ENCODE assay signal across 9 cellular contexts in the genomic region with DNA sequence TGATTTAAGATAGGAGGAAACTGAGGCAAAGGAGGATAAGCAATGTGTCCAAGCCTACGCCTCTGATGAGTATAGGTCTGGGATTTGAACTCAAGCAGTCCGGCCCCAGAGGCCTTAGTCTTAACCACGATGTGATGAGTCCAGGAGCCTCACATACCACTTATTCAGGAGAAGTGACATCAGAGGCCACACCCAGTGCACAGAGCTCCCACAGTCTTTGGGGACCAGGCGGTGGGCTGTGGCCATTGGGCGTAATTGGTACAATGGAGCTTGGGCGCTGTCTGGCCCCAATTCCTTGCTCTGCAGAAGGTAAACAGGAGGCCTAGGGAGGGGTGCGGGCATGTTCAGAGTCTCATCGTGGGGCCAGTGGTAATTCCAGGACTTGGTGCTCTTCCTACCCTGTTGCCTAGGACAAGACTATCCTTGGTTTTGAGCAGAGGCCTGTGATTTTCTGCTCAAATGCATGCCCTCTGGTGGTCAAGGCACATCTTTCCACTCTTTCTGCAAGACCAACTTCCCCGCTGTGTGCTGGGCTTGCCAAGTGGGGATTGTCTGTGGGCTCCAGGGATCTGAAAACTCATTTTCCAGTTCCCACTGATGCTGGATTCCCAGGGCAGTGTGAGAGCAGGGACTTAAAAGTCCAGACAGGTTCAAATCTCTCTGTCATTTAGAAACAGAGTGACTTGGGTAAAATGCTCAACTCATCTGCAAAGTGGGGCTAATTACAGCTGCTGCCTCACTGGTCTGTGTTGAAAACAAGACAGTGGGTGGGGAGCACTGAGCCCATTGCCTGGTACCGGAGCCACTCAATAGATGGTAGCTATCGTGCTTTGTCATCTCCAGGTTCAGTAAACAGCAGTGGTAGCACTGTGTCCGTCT. TPM values are rescaled to one million over a fixed set of nuclear protein-coding genes. Genes with fewer than 3 reads are reported as not detected.
A peak's percentile ranks its signal among the peaks of the same experiment; 100 is the strongest.
DNase-seq lines count a peak whose midpoint lies in the region; ATAC-seq and TF ChIP-seq lines count a peak whose summit lies in the region.
"Had no signal": no experiment of that assay in that cellular context is flagged by ENCODE, and none has a peak within 500 bp of the region (broad histone marks: within the 10 kb centered on the region; RNA-seq: fewer than 3 reads in every experiment).

No MANE protein-coding gene starts in this region.

- no peaks in the 10 kb centered on the region for H3K79me1 ChIP-seq in trophoblast cell (ENCODE audit: low read length)

- H3K14ac ChIP-seq in trophoblast cell (ENCODE audit: low read length), result no peak overlapping the region

- H3K23ac ChIP-seq in trophoblast cell (ENCODE audit: low read length), result no peak overlapping the region

- no CpG with 5 or more reads among the region's 12 CpGs for WGBS in trophoblast cell (ENCODE audit: extremely low coverage, insufficient coverage, insufficient read length)

- peaks cover 4% of the 10 kb centered on the region for H3K4me1 Mint-ChIP-seq in activated naive CD8-positive, alpha-beta T cell treated with anti-CD3 and anti-CD28 coated beads, Interleukin-2, amount 10 ng/mL, durations not matched to agents 7 days and 5 days
- H3K4me1 Mint-ChIP-seq in activated naive CD8-positive, alpha-beta T cell treated with anti-CD3 and anti-CD28 coated beads for 36 hours, result no peaks in the 10 kb centered on the region

- H3K4me3 ChIP-seq in adipocyte (ENCODE audit: low read length) (no peak overlapping the region), cardiac muscle cell (no peak overlapping the region), trophoblast cell (ENCODE audit: low read depth, low read length) (no peak overlapping the region)

- H3K9me3 Mint-ChIP-seq in activated naive CD8-positive, alpha-beta T cell treated with anti-CD3 and anti-CD28 coated beads, Interleukin-2, amount 10 ng/mL, durations not matched to agents 7 days and 5 days, result no peaks in the 10 kb centered on the region
- H3K9me3 Mint-ChIP-seq in activated naive CD8-positive, alpha-beta T cell treated with anti-CD3 and anti-CD28 coated beads for 36 hours, result no peaks in the 10 kb centered on the region

- peaks cover 22% of the 10 kb centered on the region for H3K79me2 ChIP-seq in trophoblast cell (ENCODE audit: control insufficient read depth, insufficient read depth, low read length, poor library complexity)

- no peak overlapping the region for H3K4me2 ChIP-seq in trophoblast cell (ENCODE audit: low read length)

- no peak overlapping the region for H4K91ac ChIP-seq in trophoblast cell (ENCODE audit: low read depth, low read length)

- POLR2A ChIA-PET in activated naive CD8-positive, alpha-beta T cell treated with anti-CD3 and anti-CD28 coated beads, Interleukin-2, amount 10 ng/mL, durations not matched to agents 7 days and 5 days (lab: Charles Lee), result interaction anchor here (0.9 kb wide), 1 partner anchor 65 kb away, joined by 3 read pairs; no protein-coding TSS in a partner anchor

- no peak overlapping the region for H3K4me3 Mint-ChIP-seq in activated naive CD8-positive, alpha-beta T cell treated with anti-CD3 and anti-CD28 coated beads, Interleukin-2, amount 10 ng/mL, durations not matched to agents 7 days and 5 days
- no peak overlapping the region for H3K4me3 Mint-ChIP-seq in activated naive CD8-positive, alpha-beta T cell treated with anti-CD3 and anti-CD28 coated beads for 36 hours

- no peak overlapping the region for H2AK5ac ChIP-seq in trophoblast cell (ENCODE audit: low read length)

- H3K9ac ChIP-seq in adipocyte (ENCODE audit: low read length) (peak overlapping the region; percentile 8), trophoblast cell (ENCODE audit: low read length) (no peak overlapping the region)

- no peak overlapping the region for H2BK5ac ChIP-seq in trophoblast cell (ENCODE audit: low read depth, low read length, poor library complexity)

- H3K27me3 Mint-ChIP-seq in activated naive CD8-positive, alpha-beta T cell treated with anti-CD3 and anti-CD28 coated beads, Interleukin-2, amount 10 ng/mL, durations not matched to agents 7 days and 5 days, result no peaks in the 10 kb centered on the region
- no peaks in the 10 kb centered on the region for H3K27me3 Mint-ChIP-seq in activated naive CD8-positive, alpha-beta T cell treated with anti-CD3 and anti-CD28 coated beads for 36 hours

- no peak for DNase-seq in activated naive CD8-positive, alpha-beta T cell treated with anti-CD3 and anti-CD28 coated beads, Interleukin-2, amount 10 ng/mL, durations not matched to agents 7 days and 5 days
- no peak for DNase-seq in activated naive CD8-positive, alpha-beta T cell treated with anti-CD3 and anti-CD28 coated beads for 36 hours
- DNase-seq in NAMALWA (ENCODE audit: low spot score) (peak; percentile 58), adipocyte (ENCODE audit: low read depth) (peak; percentile 77), cardiac muscle cell (ENCODE audit: low read depth in 1 of 2, low spot score in 1 of 2) (peak; percentile 62 to 85), trophoblast cell (peak; percentile 25 to 72)

- peak overlapping the region; percentile 32 for H3K18ac ChIP-seq in trophoblast cell (ENCODE audit: low read length)

- H3K4ac ChIP-seq in trophoblast cell (ENCODE audit: low read depth, low read length), result peak overlapping the region; percentile 53

- H3K27ac Mint-ChIP-seq in activated naive CD8-positive, alpha-beta T cell treated with anti-CD3 and anti-CD28 coated beads, Interleukin-2, amount 10 ng/mL, durations not matched to agents 7 days and 5 days, result no peak overlapping the region
- H3K27ac Mint-ChIP-seq in activated naive CD8-positive, alpha-beta T cell treated with anti-CD3 and anti-CD28 coated beads for 36 hours, result no peak overlapping the region

- peak overlapping the region; percentile 68 for H3K27ac ChIP-seq in cardiac muscle cell
- no peak overlapping the region for H3K27ac ChIP-seq in trophoblast cell (ENCODE audit: low read depth, low read length)
- H3K27ac ChIP-seq: epithelial cell of prostate had no signal

- H4K8ac ChIP-seq in trophoblast cell (ENCODE audit: low read depth, low read length), result no peak overlapping the region

- H2BK12ac ChIP-seq in trophoblast cell (ENCODE audit: low read length), result no peak overlapping the region

- no peaks in the 10 kb centered on the region for H3K36me3 Mint-ChIP-seq in activated naive CD8-positive, alpha-beta T cell treated with anti-CD3 and anti-CD28 coated beads, Interleukin-2, amount 10 ng/mL, durations not matched to agents 7 days and 5 days
- no peaks in the 10 kb centered on the region for H3K36me3 Mint-ChIP-seq in activated naive CD8-positive, alpha-beta T cell treated with anti-CD3 and anti-CD28 coated beads for 36 hours

- H2BK120ac ChIP-seq in trophoblast cell (ENCODE audit: insufficient read depth, low read length, poor library complexity), result no peak overlapping the region

- H3K36me3 ChIP-seq in adipocyte (ENCODE audit: control insufficient read depth, insufficient read depth, low read length, severe bottlenecking) (peaks cover 75% of the 10 kb centered on the region), cardiac muscle cell (peaks cover 4% of the 10 kb centered on the region), trophoblast cell (ENCODE audit: control insufficient read depth in 1 of 2, insufficient read depth in 2 of 2, low read length in 2 of 2) (peaks cover 69 to 82% of the 10 kb centered on the region in 2 experiments)

- H3K9me3 ChIP-seq in adipocyte (ENCODE audit: control insufficient read depth, low read length) (no peaks in the 10 kb centered on the region), cardiac muscle cell (ENCODE audit: low read depth) (no peaks in the 10 kb centered on the region), trophoblast cell (ENCODE audit: insufficient read depth, low read depth, low read length) (no peaks in the 10 kb centered on the region)

- peak; percentile 79 for TF ChIP-seq CTCF in cardiac muscle cell (IDR thresholded peaks at IDR 0.05; ENCODE audit: low read depth, low read length)

- ATAC-seq in activated naive CD8-positive, alpha-beta T cell treated with anti-CD3 and anti-CD28 coated beads, Interleukin-2, amount 10 ng/mL, durations not matched to agents 7 days and 5 days (ENCODE audit: low read depth), result peak; percentile 50
- no peak for ATAC-seq in HG03457 (IDR thresholded peaks at IDR 0.05; ENCODE audit: unreplicated experiment)
- ATAC-seq in HG02885 (IDR thresholded peaks at IDR 0.05; ENCODE audit: poor library complexity, unreplicated experiment), result no peak

- H4K12ac ChIP-seq in trophoblast cell (ENCODE audit: low read depth, low read length), result no peak overlapping the region

- H3K4me1 ChIP-seq in adipocyte (ENCODE audit: control insufficient read depth, insufficient read depth, low read length) (peaks cover 33% of the 10 kb centered on the region), cardiac muscle cell (ENCODE audit: low read depth) (peaks cover 27% of the 10 kb centered on the region), trophoblast cell (ENCODE audit: control insufficient read depth in 1 of 2, insufficient read depth in 2 of 2, low read length in 2 of 2) (peaks cover 13 to 20% of the 10 kb centered on the region in 2 experiments)

- no peak overlapping the region for H2AFZ ChIP-seq in trophoblast cell (ENCODE audit: insufficient read depth, low read length, poor library complexity)

- no peaks in the 10 kb centered on the region for H3K27me3 ChIP-seq in adipocyte (replicated peaks; ENCODE audit: control insufficient read depth, insufficient read depth, low read length)
- H3K27me3 ChIP-seq in cardiac muscle cell, result no peaks in the 10 kb centered on the region
- no peaks in the 10 kb centered on the region for H3K27me3 ChIP-seq in trophoblast cell (ENCODE audit: insufficient read depth, low read length)

RNA-seq across cellular contexts. Expression of gene NDST1, which starts 15.8 kb away (rescaled TPM):
- total RNA-seq in activated naive CD8-positive, alpha-beta T cell treated with anti-CD3 and anti-CD28 coated beads, Interleukin-2, amount 10 ng/mL, durations not matched to agents 7 days and 5 days, result 1 to 10 TPM; 1.0 to 1.9 TPM
- 1 to 10 TPM; 7.1 to 7.3 TPM for total RNA-seq in activated naive CD8-positive, alpha-beta T cell treated with anti-CD3 and anti-CD28 coated beads for 36 hours
- total RNA-seq in cardiac muscle cell, result 79.8 and 97.6 TPM in 2 replicates
- 26.6 and 34.9 TPM in 2 replicates for polyA plus RNA-seq in cardiac muscle cell
- 98.1 and 98.9 TPM in 2 replicates for polyA plus RNA-seq in trophoblast cell (2013)

Comparison
In these comparisons a context has a peak if more than half of its experiments do, and no peak if none do; other contexts are left out.
1. DNase-seq: peak in NAMALWA (single experiment), adipocyte (single experiment), cardiac muscle cell (2 of 2) and trophoblast cell (2 of 2); none in activated naive CD8-positive, alpha-beta T cell treated with anti-CD3 and anti-CD28 coated beads, Interleukin-2, amount 10 ng/mL, durations not matched to agents 7 days and 5 days (single experiment) and activated naive CD8-positive, alpha-beta T cell treated with anti-CD3 and anti-CD28 coated beads for 36 hours (single experiment).